In the genomic region with DNA sequence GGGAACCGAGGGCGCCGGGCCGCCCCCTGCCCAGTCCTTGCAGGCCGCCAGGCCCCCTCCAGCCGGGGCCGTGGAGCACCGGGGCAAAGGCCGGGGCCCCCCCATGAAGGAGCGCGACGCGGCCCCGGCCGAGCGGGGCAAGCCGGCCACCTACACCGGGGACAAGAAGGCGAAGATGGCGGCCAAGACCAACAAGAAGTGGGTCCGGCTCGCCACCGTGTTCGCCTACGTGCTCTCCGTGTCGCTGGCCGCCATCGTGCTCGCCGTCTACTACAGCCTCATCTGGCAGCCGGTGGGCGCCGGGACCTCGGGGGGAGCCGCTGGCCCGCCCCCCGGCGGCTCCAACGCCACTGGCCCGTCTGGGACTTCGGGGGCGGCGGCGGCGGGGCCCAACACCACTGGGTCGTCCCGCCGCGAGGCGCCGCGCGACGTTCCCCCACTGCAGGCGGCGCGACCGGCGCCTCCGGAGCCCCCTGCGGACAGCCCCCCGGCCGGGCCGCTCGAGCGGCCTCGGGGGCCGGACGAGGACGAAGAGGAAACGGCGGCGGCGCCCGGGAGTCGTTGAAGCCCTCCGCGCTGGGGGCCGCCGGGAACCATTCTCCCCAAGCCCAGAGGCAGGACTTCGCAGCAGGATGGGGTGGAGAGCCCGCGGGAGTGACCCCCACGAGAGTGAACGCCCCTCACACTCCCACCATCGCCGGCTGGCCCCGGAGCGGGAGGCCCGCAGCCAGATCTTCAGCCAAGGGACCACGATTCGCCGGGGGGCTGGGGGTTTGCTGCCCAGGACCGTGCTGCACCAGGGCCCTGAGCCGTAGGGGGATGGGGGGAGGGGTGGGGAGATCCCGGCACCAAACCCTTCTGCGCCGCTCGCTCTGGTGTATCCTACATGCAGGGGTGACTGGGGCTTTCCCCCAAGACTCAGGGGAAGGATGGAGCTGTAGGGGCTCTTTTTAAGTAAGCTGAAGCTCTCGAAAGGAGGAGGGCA, we compare ENCODE assay signal across 1 cellular context.
TF ChIP-seq lines count a peak whose summit lies in the region.

No MANE protein-coding gene starts in this region.

TF ChIP-seq in HepG2, 621 proteins besides CTCF, POLR2A, EP300 and RAD21:
- TF ChIP-seq ZFY (CRISPR knock-in tag; IDR thresholded peaks at IDR 0.05) = peak; percentile 4; the same call in 1 of the 2 replicates
- no peak for TF ChIP-seq BHLHE40 (IDR thresholded peaks at IDR 0.05; ENCODE audit: low read length)
- TF ChIP-seq, protein P1, sequence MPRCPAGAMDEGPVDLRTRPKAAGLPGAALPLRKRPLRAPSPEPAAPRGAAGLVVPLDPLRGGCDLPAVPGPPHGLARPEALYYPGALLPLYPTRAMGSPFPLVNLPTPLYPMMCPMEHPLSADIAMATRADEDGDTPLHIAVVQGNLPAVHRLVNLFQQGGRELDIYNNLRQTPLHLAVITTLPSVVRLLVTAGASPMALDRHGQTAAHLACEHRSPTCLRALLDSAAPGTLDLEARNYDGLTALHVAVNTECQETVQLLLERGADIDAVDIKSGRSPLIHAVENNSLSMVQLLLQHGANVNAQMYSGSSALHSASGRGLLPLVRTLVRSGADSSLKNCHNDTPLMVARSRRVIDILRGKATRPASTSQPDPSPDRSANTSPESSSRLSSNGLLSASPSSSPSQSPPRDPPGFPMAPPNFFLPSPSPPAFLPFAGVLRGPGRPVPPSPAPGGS (CRISPR knock-in tag; IDR thresholded peaks at IDR 0.05) = 0 out of 2 replicates have a peak, but pooled peaks have one; percentile 25
- TF ChIP-seq, protein P2, sequence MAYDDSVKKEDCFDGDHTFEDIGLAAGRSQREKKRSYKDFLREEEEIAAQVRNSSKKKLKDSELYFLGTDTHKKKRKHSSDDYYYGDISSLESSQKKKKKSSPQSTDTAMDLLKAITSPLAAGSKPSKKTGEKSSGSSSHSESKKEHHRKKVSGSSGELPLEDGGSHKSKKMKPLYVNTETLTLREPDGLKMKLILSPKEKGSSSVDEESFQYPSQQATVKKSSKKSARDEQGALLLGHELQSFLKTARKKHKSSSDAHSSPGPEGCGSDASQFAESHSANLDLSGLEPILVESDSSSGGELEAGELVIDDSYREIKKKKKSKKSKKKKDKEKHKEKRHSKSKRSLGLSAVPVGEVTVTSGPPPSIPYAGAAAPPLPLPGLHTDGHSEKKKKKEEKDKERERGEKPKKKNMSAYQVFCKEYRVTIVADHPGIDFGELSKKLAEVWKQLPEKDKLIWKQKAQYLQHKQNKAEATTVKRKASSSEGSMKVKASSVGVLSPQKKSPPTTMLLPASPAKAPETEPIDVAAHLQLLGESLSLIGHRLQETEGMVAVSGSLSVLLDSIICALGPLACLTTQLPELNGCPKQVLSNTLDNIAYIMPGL (CRISPR knock-in tag; IDR thresholded peaks at IDR 0.05; ENCODE audit: borderline replicate concordance in 1 of 2, low read depth in 1 of 2) = 0 out of 4 replicates have a peak, but pooled peaks of 1 of the 2 experiments have one; percentile 6
- 0 out of 2 replicates have a peak, but pooled peaks have one; percentile 35 for TF ChIP-seq GABPB1 (CRISPR knock-in tag; IDR thresholded peaks at IDR 0.05)
- TF ChIP-seq, protein P3, sequence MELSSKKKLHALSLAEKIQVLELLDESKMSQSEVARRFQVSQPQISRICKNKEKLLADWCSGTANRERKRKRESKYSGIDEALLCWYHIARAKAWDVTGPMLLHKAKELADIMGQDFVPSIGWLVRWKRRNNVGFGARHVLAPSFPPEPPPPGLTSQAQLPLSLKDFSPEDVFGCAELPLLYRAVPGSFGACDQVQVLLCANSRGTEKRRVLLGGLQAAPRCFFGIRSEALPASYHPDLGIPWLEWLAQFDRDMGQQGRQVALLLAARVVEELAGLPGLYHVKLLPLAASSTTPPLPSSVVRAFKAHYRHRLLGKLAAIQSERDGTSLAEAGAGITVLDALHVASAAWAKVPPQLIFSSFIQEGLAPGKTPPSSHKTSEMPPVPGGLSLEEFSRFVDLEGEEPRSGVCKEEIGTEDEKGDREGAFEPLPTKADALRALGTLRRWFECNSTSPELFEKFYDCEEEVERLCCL (CRISPR knock-in tag; IDR thresholded peaks at IDR 0.05; ENCODE audit: borderline replicate concordance) = no peak
- TF ChIP-seq REPIN1 (CRISPR knock-in tag; IDR thresholded peaks at IDR 0.05; ENCODE audit: borderline replicate concordance, low read depth) = 0 out of 2 replicates have a peak, but pooled peaks have one; percentile 18
- TF ChIP-seq RBFOX2 (IDR thresholded peaks at IDR 0.05; ENCODE audit: low read depth, low read length) = 0 out of 2 replicates have a peak, but pooled peaks have one; percentile 1
- no peak for TF ChIP-seq ZFP37 (CRISPR knock-in tag; IDR thresholded peaks at IDR 0.05; ENCODE audit: borderline replicate concordance)
- TF ChIP-seq TMF1 (CRISPR knock-in tag; IDR thresholded peaks at IDR 0.05; ENCODE audit: low read depth) = peak; percentile 28; the same call in 1 of the 2 replicates
- no peak for TF ChIP-seq SATB2 (CRISPR knock-in tag; IDR thresholded peaks at IDR 0.05)
- TF ChIP-seq SMARCE1 (IDR thresholded peaks at IDR 0.05; ENCODE audit: borderline replicate concordance) = no peak
- TF ChIP-seq FOXC1 (CRISPR knock-in tag; IDR thresholded peaks at IDR 0.05; ENCODE audit: borderline replicate concordance) = no peak
- TF ChIP-seq ZNF777 (CRISPR knock-in tag; IDR thresholded peaks at IDR 0.05) = peak; percentile 75; the same call in 1 of the 2 replicates
- TF ChIP-seq ZNF563 (CRISPR knock-in tag; IDR thresholded peaks at IDR 0.05) = 0 out of 2 replicates have a peak, but pooled peaks have one; percentile 28
- TF ChIP-seq YY1 (IDR thresholded peaks at IDR 0.05; ENCODE audit: insufficient read depth, insufficient replicate concordance, low read depth, low read length) = peak; percentile 67
- no peak for TF ChIP-seq ISX (CRISPR knock-in tag; conservative IDR thresholded peaks at IDR 0.05)
- no peak for TF ChIP-seq TGIF2 (CRISPR knock-in tag; IDR thresholded peaks at IDR 0.05)
- no peak for TF ChIP-seq MIER3 (CRISPR knock-in tag; IDR thresholded peaks at IDR 0.05; ENCODE audit: borderline replicate concordance)
